In genomic region chr9:127426756-127427155, GRCh38 we compare ENCODE assay signal across 17 cellular contexts. TPM values are rescaled to one million over a fixed set of nuclear protein-coding genes. Genes with fewer than 3 reads are reported as not detected.
A peak's percentile ranks its signal among the peaks of the same experiment; 100 is the strongest.
DNase-seq lines count a peak whose midpoint lies in the region; ATAC-seq and TF ChIP-seq lines count a peak whose summit lies in the region.
"Had no signal": no experiment of that assay in that cellular context is flagged by ENCODE, and none has a peak within 500 bp of the region (broad histone marks: within the 10 kb centered on the region; RNA-seq: fewer than 3 reads in every experiment).

No MANE protein-coding gene starts in this region.

- H3K36me3 ChIP-seq in esophagus squamous epithelium, result peaks cover 0 to 43% (median 4%) of the 10 kb centered on the region in 3 donors

- H3K4me3 ChIP-seq in epithelial cell of esophagus (ENCODE audit: low read length) (no peak overlapping the region), esophagus squamous epithelium (no peak overlapping the region)
- H3K4me3 ChIP-seq: MG63, smooth muscle cell, vagina had no signal

- H3K4me3 Mint-ChIP-seq in activated T-cell treated with anti-CD3 and anti-CD28 coated beads, Interleukin-2, amount 50 U/mL, for 4 hours, result peak overlapping the region; percentile 99
- peak overlapping the region; percentile 47 to 67 for H3K4me3 Mint-ChIP-seq in stimulated activated naive B cell treated with anti-CD40 and anti-IgM and Interleukin-4, amounts not matched to agents 10 μg/mL and 1 μg/mL and 100 μg/mL, for 72 hours

- no peaks in the 10 kb centered on the region for H3K27me3 ChIP-seq in esophagus squamous epithelium
- H3K27me3 ChIP-seq: MG63, vagina had no signal

- H3K27ac ChIP-seq in esophagus squamous epithelium, result no peak overlapping the region
- H3K27ac ChIP-seq: vagina had no signal

- no peaks in the 10 kb centered on the region for H3K9me3 Mint-ChIP-seq in activated T-cell treated with anti-CD3 and anti-CD28 coated beads, Interleukin-2, amount 50 U/mL, for 4 hours
- H3K9me3 Mint-ChIP-seq in stimulated activated naive B cell treated with anti-CD40 and anti-IgM and Interleukin-4, amounts not matched to agents 10 μg/mL and 1 μg/mL and 100 μg/mL, for 72 hours, result no peaks in the 10 kb centered on the region

- H3K36me3 Mint-ChIP-seq in activated T-cell treated with anti-CD3 and anti-CD28 coated beads, Interleukin-2, amount 50 U/mL, for 4 hours (ENCODE audit: insufficient read depth), result peaks cover 20% of the 10 kb centered on the region
- H3K36me3 Mint-ChIP-seq in stimulated activated naive B cell treated with anti-CD40 and anti-IgM and Interleukin-4, amounts not matched to agents 10 μg/mL and 1 μg/mL and 100 μg/mL, for 72 hours, result peaks cover 37 to 46% of the 10 kb centered on the region in 2 donors

- H3K27ac Mint-ChIP-seq in stimulated activated naive B cell treated with anti-CD40 and anti-IgM and Interleukin-4, amounts not matched to agents 10 μg/mL and 1 μg/mL and 100 μg/mL, for 72 hours, result peak overlapping the region; percentile 94

- intact Hi-C loops in esophagus squamous epithelium (cut with DNase I), result no loop called here

- 75 to 80% methylated on average over 2 of the region's 2 CpGs for WGBS in esophagus squamous epithelium, 2 donors

- no peaks in the 10 kb centered on the region for H3K27me3 Mint-ChIP-seq in activated T-cell treated with anti-CD3 and anti-CD28 coated beads, Interleukin-2, amount 50 U/mL, for 4 hours (ENCODE audit: low read depth)
- no peaks in the 10 kb centered on the region for H3K27me3 Mint-ChIP-seq in stimulated activated naive B cell treated with anti-CD40 and anti-IgM and Interleukin-4, amounts not matched to agents 10 μg/mL and 1 μg/mL and 100 μg/mL, for 72 hours

- no peak for TF ChIP-seq POLR2A in esophagus squamous epithelium (IDR thresholded peaks at IDR 0.05)

- peaks cover 59% of the 10 kb centered on the region for H3K4me1 Mint-ChIP-seq in activated T-cell treated with anti-CD3 and anti-CD28 coated beads, Interleukin-2, amount 50 U/mL, for 4 hours (ENCODE audit: low read depth)
- H3K4me1 Mint-ChIP-seq in stimulated activated naive B cell treated with anti-CD40 and anti-IgM and Interleukin-4, amounts not matched to agents 10 μg/mL and 1 μg/mL and 100 μg/mL, for 72 hours, result peaks cover 25 to 69% of the 10 kb centered on the region in 2 donors

- TF ChIP-seq CTCF in epithelial cell of esophagus (IDR thresholded peaks at IDR 0.05; ENCODE audit: insufficient read depth, low read depth, low read length, missing control alignments) (no peak), esophagus squamous epithelium (IDR thresholded peaks at IDR 0.05) (no peak)

- no peaks in the 10 kb centered on the region for H3K9me3 ChIP-seq in esophagus squamous epithelium
- H3K9me3 ChIP-seq: MG63, vagina had no signal

- peak; percentile 57 for DNase-seq in activated naive CD4-positive, alpha-beta T cell treated with Interleukin-2 at 50 U/mL for 16 hours
- DNase-seq in activated naive CD4-positive, alpha-beta T cell (lab: John Stamatoyannopoulos, UW), result no peak
- no peak for DNase-seq in activated T-cell treated with anti-CD3 and anti-CD28 coated beads, Interleukin-2, amount 50 U/mL, for 4 hours
- DNase-seq in epithelial cell of esophagus (ENCODE audit: low read depth) (peak; percentile 69), esophagus squamous epithelium (lab: John Stamatoyannopoulos, UW) (no peak), NCI-H524 treated with DMSO at 0.1 percent for 48 hours (lab: John Stamatoyannopoulos, UW) (no peak), iPS-NIHi11 (ENCODE audit: low spot score) (no peak)
- no peak for DNase-seq in stimulated activated naive B cell treated with anti-CD40 and anti-IgM and Interleukin-4, amounts not matched to agents 10 μg/mL and 1 μg/mL and 100 μg/mL, for 72 hours
- DNase-seq: ACHN; activated CD8-positive, alpha-beta memory T cell treated with anti-CD3 and anti-CD28 coated beads for 24 hours; aorta; DMS153; glutamatergic neuron; left cardiac atrium; MG63 had no signal

- peak; percentile 75 to 76 for ATAC-seq in activated T-cell treated with anti-CD3 and anti-CD28 coated beads, Interleukin-2, amount 50 U/mL, for 4 hours
- peak; percentile 48 to 53 for ATAC-seq in stimulated activated naive B cell treated with anti-CD40 and anti-IgM and Interleukin-4, amounts not matched to agents 10 μg/mL and 1 μg/mL and 100 μg/mL, for 72 hours (replicated peaks)
- ATAC-seq: left cardiac atrium had no signal

- peaks cover 26 to 53% (median 27%) of the 10 kb centered on the region in 3 donors for H3K4me1 ChIP-seq in esophagus squamous epithelium

RNA-seq across cellular contexts. Expression of gene ZNF79, which starts 2.6 kb away (rescaled TPM):
- 10 to 100 TPM in 2 of 3 donors, 1 to 10 TPM in 1; 9.0 to 14.0 (median 13.6) TPM for total RNA-seq in activated T-cell treated with anti-CD3 and anti-CD28 coated beads, Interleukin-2, amount 50 U/mL, for 4 hours
- total RNA-seq in esophagus squamous epithelium, result 1 to 10 TPM; 3.1 to 9.9 (median 4.7) TPM

RNA-seq across cellular contexts. Expression of gene RPL12, which starts 24.4 kb away (rescaled TPM):
- total RNA-seq in activated T-cell treated with anti-CD3 and anti-CD28 coated beads, Interleukin-2, amount 50 U/mL, for 4 hours, result 1,000 to 10,000 TPM; 1,591 to 1,973 (median 1,685) TPM
- 1,000 to 10,000 TPM; 1,192 to 3,474 (median 2,165) TPM for total RNA-seq in esophagus squamous epithelium

RNA-seq across cellular contexts. Expression of gene LRSAM1, which starts 24.6 kb away (rescaled TPM):
- 10 to 100 TPM; 20.5 to 24.2 (median 21.6) TPM for total RNA-seq in activated T-cell treated with anti-CD3 and anti-CD28 coated beads, Interleukin-2, amount 50 U/mL, for 4 hours
- 10 to 100 TPM in 3 of 4 donors, 1 to 10 TPM in 1; 8.0 to 16.2 (median 12.9) TPM for total RNA-seq in esophagus squamous epithelium

RNA-seq across cellular contexts. Expression of gene SLC2A8, which starts 29.8 kb away (rescaled TPM):
- total RNA-seq in activated T-cell treated with anti-CD3 and anti-CD28 coated beads, Interleukin-2, amount 50 U/mL, for 4 hours, result 1 to 10 TPM; 1.9 to 3.2 (median 3.0) TPM
- 10 to 100 TPM in 3 of 4 donors, 1 to 10 TPM in 1; 6.2 to 28.3 (median 16.7) TPM for total RNA-seq in esophagus squamous epithelium

Comparison
In these comparisons a context has a peak if more than half of its experiments do, and no peak if none do; other contexts are left out.
1. DNase-seq: peak in activated naive CD4-positive, alpha-beta T cell treated with Interleukin-2 at 50 U/mL for 16 hours (single experiment) and epithelial cell of esophagus (single experiment); none in activated naive CD4-positive, alpha-beta T cell (0 of 4), activated T-cell treated with anti-CD3 and anti-CD28 coated beads, Interleukin-2, amount 50 U/mL, for 4 hours (single experiment), stimulated activated naive B cell treated with anti-CD40 and anti-IgM and Interleukin-4, amounts not matched to agents 10 μg/mL and 1 μg/mL and 100 μg/mL, for 72 hours (single experiment), esophagus squamous epithelium (single experiment), NCI-H524 treated with DMSO at 0.1 percent for 48 hours (single experiment) and iPS-NIHi11 (single experiment).